ENCODE assay signal across 14 cellular contexts in the genomic region with DNA sequence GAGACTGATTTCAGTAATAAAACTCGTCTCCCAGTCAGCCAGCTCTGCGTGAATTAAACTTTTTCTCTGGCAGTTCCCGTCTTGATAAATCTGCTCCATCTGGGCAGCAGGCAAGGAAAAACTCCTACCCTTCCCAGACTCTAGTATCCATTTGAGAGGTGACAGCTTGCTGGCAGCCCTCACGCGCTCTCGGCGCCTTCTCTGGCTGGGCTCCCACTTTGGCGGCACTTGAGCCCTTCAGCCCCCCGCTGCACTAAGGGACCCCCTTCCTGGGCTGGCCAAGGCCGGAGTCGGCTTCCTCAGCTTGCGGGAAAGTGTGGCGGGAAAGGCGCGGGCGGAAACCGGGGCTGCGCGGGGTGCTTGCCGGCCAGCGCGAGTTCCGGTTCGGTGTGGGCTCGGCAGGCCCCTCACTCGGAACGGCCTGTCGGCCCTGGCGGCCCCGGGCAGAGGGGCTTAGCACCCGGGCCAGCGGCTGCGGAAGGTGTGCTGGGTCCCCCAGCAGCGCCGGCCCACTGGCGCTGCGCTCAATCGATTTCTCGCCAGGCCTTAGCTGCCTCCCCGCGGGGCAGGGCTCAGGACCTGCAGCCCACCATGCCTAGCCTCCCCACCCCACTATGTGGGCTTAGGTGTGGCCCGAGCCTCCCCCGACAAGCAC. TPM values are rescaled to one million over a fixed set of nuclear protein-coding genes. Genes with fewer than 3 reads are reported as not detected.
DNase-seq lines count a peak whose midpoint lies in the region; ATAC-seq and TF ChIP-seq lines count a peak whose summit lies in the region.
"Had no signal": no experiment of that assay in that cellular context is flagged by ENCODE, and none has a peak within 500 bp of the region (broad histone marks: within the 10 kb centered on the region; RNA-seq: fewer than 3 reads in every experiment).

No MANE protein-coding gene starts in this region.

- H3K9me2 ChIP-seq in GM23248 (ENCODE audit: insufficient read depth): no peaks in the 10 kb centered on the region

- no peak overlapping the region for H3K27ac ChIP-seq in GM23248
- no peak overlapping the region for H3K27ac ChIP-seq in colonic mucosa
- no peak overlapping the region for H3K27ac ChIP-seq in right cardiac atrium (ENCODE audit: low read length)
- H3K27ac ChIP-seq: gastrocnemius medialis, prostate gland had no signal

- peaks cover 3% of the 10 kb centered on the region; the same call in 1 of the 2 replicates for H3F3A ChIP-seq in GM23248 (ENCODE audit: insufficient read depth)

- WGBS in GM23248 (ENCODE audit: low coverage in 1 of 2, low lambda C conversion rate in 2 of 2, missing lambda C conversion rate in 2 of 2), 2 experiments: 35 to 40% methylated on average over 31 to 38 of the region's 43 CpGs
- WGBS in right cardiac atrium: 27% methylated on average over 43 of the region's 43 CpGs

- peak; percentile 45 to 58 for ATAC-seq in right cardiac atrium
- ATAC-seq in esophagus mucosa: no peak
- ATAC-seq: gastrocnemius medialis had no signal

- no peak overlapping the region for H2AFZ ChIP-seq in GM23248

- H3K9ac ChIP-seq in GM23248 (no peak overlapping the region), colonic mucosa (ENCODE audit: low read depth in 2 of 2, low read length in 2 of 2) (no peak overlapping the region)

- peaks cover 17% of the 10 kb centered on the region for H3K4me1 ChIP-seq in GM23248 (ENCODE audit: insufficient read depth)
- no peaks in the 10 kb centered on the region for H3K4me1 ChIP-seq in colonic mucosa
- no peaks in the 10 kb centered on the region for H3K4me1 ChIP-seq in right cardiac atrium (ENCODE audit: control insufficient read depth, insufficient read depth, low read length)
- H3K4me1 ChIP-seq: prostate gland had no signal

- in situ Hi-C loops in GM23248 (cut with MboI): no loop called here
- in situ Hi-C loops in GM13977 (cut with MboI; ENCODE audit: low pct_unique_long_range_greater_than_20kb, low sequenced_read_pairs, unreplicated experiment): no loop called here

- H3K4me2 ChIP-seq in GM23248 (ENCODE audit: unreplicated experiment): peak overlapping the region; percentile 50

- no peaks in the 10 kb centered on the region for H4K20me1 ChIP-seq in GM23248 (ENCODE audit: insufficient read depth)

- DNase-seq in GM23248 (peak; percentile 29), colonic mucosa (peak; percentile 16), right cardiac atrium (peak in 2 of 3 donors; percentile 74 to 79), retina (peak; percentile 61), NCI-H748 treated with DMSO at 0.1 percent for 48 hours (lab: John Stamatoyannopoulos, UW) (no peak), GM13977 (ENCODE audit: low spot score) (no peak)
- DNase-seq in activated CD4-positive, alpha-beta T cell treated with anti-CD3 and anti-CD28 coated beads for 4 hours: no peak
- DNase-seq: activated CD4-positive, alpha-beta T cell treated with anti-CD3 and anti-CD28 coated beads, Interleukin-2, amount 10 ng/mL, durations not matched to agents 24 days and 14 days; Calu3; effector CD8-positive, alpha-beta T cell; gastrocnemius medialis; stimulated activated CD4-positive, alpha-beta T cell treated with anti-CD3 and anti-CD28 coated beads, Interleukin-4, amount 100 ng/mL, for 24 hours had no signal

- H3K36me3 ChIP-seq in GM23248 (ENCODE audit: low read depth) (no peaks in the 10 kb centered on the region), colonic mucosa (no peaks in the 10 kb centered on the region)
- H3K36me3 ChIP-seq: gastrocnemius medialis, prostate gland had no signal

- H3K27me3 ChIP-seq in GM23248 (replicated peaks; ENCODE audit: insufficient read depth) (no peaks in the 10 kb centered on the region), colonic mucosa (no peaks in the 10 kb centered on the region), right cardiac atrium (ENCODE audit: control insufficient read depth, insufficient read depth) (no peaks in the 10 kb centered on the region)
- H3K27me3 ChIP-seq: gastrocnemius medialis had no signal

- H3K4me3 ChIP-seq in GM23248: peak overlapping the region; percentile 26; the same call in 1 of the 2 replicates
- H3K4me3 ChIP-seq in colonic mucosa: no peak overlapping the region
- H3K4me3 ChIP-seq in right cardiac atrium (ENCODE audit: low read length): peak overlapping the region; percentile 29
- H3K4me3 ChIP-seq: gastrocnemius medialis, prostate gland had no signal

- intact Hi-C loops in colonic mucosa (cut with DNase I): no loop called here
- intact Hi-C loops in right cardiac atrium (cut with DNase I): no loop called here

- no peaks in the 10 kb centered on the region for H3K9me3 ChIP-seq in GM23248 (ENCODE audit: low read depth)
- H3K9me3 ChIP-seq in colonic mucosa: no peaks in the 10 kb centered on the region
- H3K9me3 ChIP-seq in right cardiac atrium (ENCODE audit: control insufficient read depth, low read length): no peaks in the 10 kb centered on the region
- H3K9me3 ChIP-seq: gastrocnemius medialis, prostate gland had no signal

- TF ChIP-seq CTCF in colonic mucosa (IDR thresholded peaks at IDR 0.05): no peak
- TF ChIP-seq CTCF in GM13977 (IDR thresholded peaks at IDR 0.05; ENCODE audit: extremely low read depth, insufficient read depth, missing control alignments): no peak

- H3K79me2 ChIP-seq in GM23248 (ENCODE audit: insufficient read depth): no peaks in the 10 kb centered on the region

RNA-seq across cellular contexts. Expression of a gene that starts 21.8 kb away (rescaled TPM):
- 0.63 and 2.2 TPM in 2 replicates for total RNA-seq in GM23248 (2014; rRNA removed; shearing (Covaris generic))
- polyA plus RNA-seq in GM23248 (2016; fragmentation: Nextera tagmentation; extraction: Ambion mirVana) (1.5 and 2.3 TPM in 2 replicates), right cardiac atrium (123 TPM)
- total RNA-seq in colonic mucosa (1 to 10 TPM; 3.4 to 4.7 TPM), right cardiac atrium (10 to 100 TPM; 68.2 to 80.6 (median 72.0) TPM), esophagus mucosa (0.80 TPM)

Comparison
In these comparisons a context has a peak if more than half of its experiments do, and no peak if none do; other contexts are left out.
1. DNase-seq: peak in GM23248 (single experiment), colonic mucosa (single experiment), right cardiac atrium (2 of 3) and retina (single experiment); none in activated CD4-positive, alpha-beta T cell treated with anti-CD3 and anti-CD28 coated beads for 4 hours (0 of 2), NCI-H748 treated with DMSO at 0.1 percent for 48 hours (single experiment) and GM13977 (single experiment).
2. RNA of a gene that starts 21.8 kb away (total RNA-seq): 68.2 to 80.6 TPM in right cardiac atrium; 3.4 to 4.7 TPM in colonic mucosa, 0.63 to 2.2 TPM in GM23248 and 0.80 TPM in esophagus mucosa (single experiment); every median in the first group is over 10 times any median in the second.